1 cellular context compared by ENCODE assay signal in genomic region chr10:93547522-93547921, GRCh38.
TF ChIP-seq lines count a peak whose summit lies in the region.

No MANE protein-coding gene starts in this region.

TF ChIP-seq in IMR-90, 13 proteins besides CTCF, POLR2A, EP300 and RAD21:
- TF ChIP-seq CEBPB (IDR thresholded peaks at IDR 0.05; ENCODE audit: low read depth, low read length) (no peak), NFE2L2 (IDR thresholded peaks at IDR 0.05; ENCODE audit: low read depth, low read length) (no peak), SMC3 (IDR thresholded peaks at IDR 0.05; ENCODE audit: low read depth, low read length) (no peak), FOS (IDR thresholded peaks at IDR 0.05; ENCODE audit: low read depth, low read length) (no peak), MXI1 (IDR thresholded peaks at IDR 0.05; ENCODE audit: borderline replicate concordance, low read depth, low read length) (no peak), RCOR1 (IDR thresholded peaks at IDR 0.05; ENCODE audit: insufficient replicate concordance, low read length) (no peak), BHLHE40 (IDR thresholded peaks at IDR 0.05; ENCODE audit: low read depth, low read length) (no peak), MAZ (IDR thresholded peaks at IDR 0.05; ENCODE audit: borderline replicate concordance, low read depth, low read length) (no peak), MAFK (IDR thresholded peaks at IDR 0.05; ENCODE audit: low read depth, low read length) (no peak), CHD1 (IDR thresholded peaks at IDR 0.05; ENCODE audit: low read depth, low read length) (no peak), RFX5 (IDR thresholded peaks at IDR 0.05; ENCODE audit: low read depth, low read length) (no peak)
- TF ChIP-seq, protein P1, sequence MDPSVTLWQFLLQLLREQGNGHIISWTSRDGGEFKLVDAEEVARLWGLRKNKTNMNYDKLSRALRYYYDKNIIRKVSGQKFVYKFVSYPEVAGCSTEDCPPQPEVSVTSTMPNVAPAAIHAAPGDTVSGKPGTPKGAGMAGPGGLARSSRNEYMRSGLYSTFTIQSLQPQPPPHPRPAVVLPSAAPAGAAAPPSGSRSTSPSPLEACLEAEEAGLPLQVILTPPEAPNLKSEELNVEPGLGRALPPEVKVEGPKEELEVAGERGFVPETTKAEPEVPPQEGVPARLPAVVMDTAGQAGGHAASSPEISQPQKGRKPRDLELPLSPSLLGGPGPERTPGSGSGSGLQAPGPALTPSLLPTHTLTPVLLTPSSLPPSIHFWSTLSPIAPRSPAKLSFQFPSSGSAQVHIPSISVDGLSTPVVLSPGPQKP (IDR thresholded peaks at IDR 0.05; ENCODE audit: borderline replicate concordance, low read depth, low read length): no peak
- TF ChIP-seq, protein P2, sequence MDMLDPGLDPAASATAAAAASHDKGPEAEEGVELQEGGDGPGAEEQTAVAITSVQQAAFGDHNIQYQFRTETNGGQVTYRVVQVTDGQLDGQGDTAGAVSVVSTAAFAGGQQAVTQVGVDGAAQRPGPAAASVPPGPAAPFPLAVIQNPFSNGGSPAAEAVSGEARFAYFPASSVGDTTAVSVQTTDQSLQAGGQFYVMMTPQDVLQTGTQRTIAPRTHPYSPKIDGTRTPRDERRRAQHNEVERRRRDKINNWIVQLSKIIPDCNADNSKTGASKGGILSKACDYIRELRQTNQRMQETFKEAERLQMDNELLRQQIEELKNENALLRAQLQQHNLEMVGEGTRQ (IDR thresholded peaks at IDR 0.05; ENCODE audit: low read depth, low read length): no peak
TF ChIP-seq in IMR-90: peak in this region for 0.
